7 cellular contexts compared by ENCODE assay signal in genomic region chr1:89065077-89065868, GRCh38. TPM values are rescaled to one million over a fixed set of nuclear protein-coding genes. Genes with fewer than 3 reads are reported as not detected.
A peak's percentile ranks its signal among the peaks of the same experiment; 100 is the strongest.
DNase-seq lines count a peak whose midpoint lies in the region; ATAC-seq, FAIRE-seq and TF ChIP-seq lines count a peak whose summit lies in the region.

Gene GBP1, minus strand, starts transcription at chr1:89065208. Its CDS starts 1,974 bp downstream, at chr1:89063234.

- ATAC-seq in GM18861 (IDR thresholded peaks at IDR 0.05; ENCODE audit: unreplicated experiment) (peak; percentile 61), HG02763 (IDR thresholded peaks at IDR 0.05; ENCODE audit: unreplicated experiment) (peak; percentile 61)

- H3K27ac ChIP-seq in dorsolateral prefrontal cortex, result peak within 1 kb of the TSS in 51 of 59 donors; percentile 1 to 88 (median 63)

- H3K27me3 ChIP-seq in dorsolateral prefrontal cortex, result no peaks in the 10 kb centered on the region

- DNase-seq in RCC 7860 (ENCODE audit: low spot score) (peak; percentile 60), dorsolateral prefrontal cortex (no peak), midbrain (lab: John Stamatoyannopoulos, UW) (peak; percentile 4), urothelium cell line (ENCODE audit: low spot score) (no peak), NCI-H128 (lab: John Stamatoyannopoulos, UW; ENCODE audit: unreplicated experiment) (no peak)

- intact Hi-C loops in dorsolateral prefrontal cortex (cut with DNase I), result no loop called here

- H3K4me3 ChIP-seq in dorsolateral prefrontal cortex, result peak within 1 kb of the TSS; percentile 8 to 70 (median 51)

- TF ChIP-seq CTCF in dorsolateral prefrontal cortex (IDR thresholded peaks at IDR 0.05 in 54 of 56, conservative IDR thresholded peaks at IDR 0.05 in 2 of 56; ENCODE audit: low read depth in 1 of 56, partially characterized antibody in 56 of 56), result no peak

- peak; percentile 85 for FAIRE-seq in RCC 7860 (lab: Jason Lieb, UNC)
- peak; percentile 27 for FAIRE-seq in urothelium cell line (lab: Jason Lieb, UNC)

RNA-seq across cellular contexts. Expression of gene GBP1, which starts in this region (rescaled TPM):
- total RNA-seq in dorsolateral prefrontal cortex, result 10 to 100 TPM in 27 of 120 experiments, 1 to 10 TPM in 93; 1.6 to 64.8 (median 6.3) TPM

Comparison
In these comparisons a context has a peak if more than half of its experiments do, and no peak if none do; other contexts are left out.
1. DNase-seq: peak in RCC 7860 (single experiment) and midbrain (single experiment); none in dorsolateral prefrontal cortex (0 of 10), urothelium cell line (single experiment) and NCI-H128 (single experiment).